In the genomic region with DNA sequence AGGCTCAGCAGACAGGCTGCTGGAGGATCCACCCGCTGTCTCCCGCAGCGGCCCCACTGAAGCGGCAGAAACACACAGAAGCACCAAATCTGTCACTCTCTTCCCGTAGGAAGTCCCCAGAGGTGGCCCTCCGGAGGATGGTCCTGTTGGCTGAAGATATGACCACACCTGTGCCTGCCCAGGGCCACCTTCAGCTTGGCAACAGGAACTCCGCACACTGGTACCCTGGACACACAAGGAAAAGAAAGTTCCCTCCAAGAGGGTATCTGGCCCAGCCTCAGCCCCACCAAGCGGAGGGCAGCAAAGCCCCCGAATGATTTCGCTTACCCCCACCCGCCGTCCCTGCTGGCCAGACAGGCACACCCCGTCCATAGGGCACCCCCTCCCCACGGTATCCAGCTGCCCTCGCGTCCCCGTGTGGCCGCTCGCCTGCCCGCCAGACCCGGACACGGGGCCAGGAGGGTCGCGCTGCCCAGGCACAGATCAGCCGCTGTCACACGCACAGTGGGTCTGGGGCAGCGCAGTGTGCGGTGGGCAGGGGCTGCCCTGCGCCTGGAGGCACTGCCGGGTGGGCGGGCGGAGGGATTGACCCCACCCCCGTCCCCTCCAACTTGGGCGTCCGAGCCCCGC, we compare ENCODE assay signal across 8 cellular contexts. TPM values are rescaled to one million over a fixed set of nuclear protein-coding genes. Genes with fewer than 3 reads are reported as not detected.
DNase-seq lines count a peak whose midpoint lies in the region; ATAC-seq, FAIRE-seq and TF ChIP-seq lines count a peak whose summit lies in the region.

No MANE protein-coding gene starts in this region.

- POLR2A ChIA-PET in CD4-positive, alpha-beta T cell (lab: Charles Lee), result interaction anchor here (0.6 to 3.1 kb wide), 10 partner anchors 8 to 361 kb away, joined by 3 to 21 read pairs (median 7); a partner anchor contains a TSS

- H3K4me3 Mint-ChIP-seq in CD4-positive, alpha-beta T cell, result peak overlapping the region; percentile 83
- H3K4me3 Mint-ChIP-seq in memory B cell, result peak overlapping the region; percentile 79

- peaks cover 0 to 7% of the 10 kb centered on the region in 2 donors for H3K4me1 ChIP-seq in breast epithelium

- DNase-seq in CD4-positive, alpha-beta T cell, result no peak
- DNase-seq in breast epithelium (ENCODE audit: low spot score in 2 of 2) (no peak), memory B cell (ENCODE audit: low spot score in 2 of 2) (no peak), GM12892 (ENCODE audit: insufficient read length) (no peak), NCI-H69 (lab: John Stamatoyannopoulos, UW) (no peak), NCI-H187 (lab: John Stamatoyannopoulos, UW) (no peak)
- no peak for DNase-seq in stimulated activated CD4-positive, alpha-beta T cell treated with anti-CD3 and anti-CD28 coated beads, Interleukin-2, amount 100 ng/mL, for 48 hours

- FAIRE-seq in GM12892 (lab: Jason Lieb, UNC), result no peak

- ATAC-seq in CD4-positive, alpha-beta T cell (ENCODE audit: poor library complexity), result peak; percentile 0
- ATAC-seq in HG03460 (IDR thresholded peaks at IDR 0.05; ENCODE audit: unreplicated experiment) (peak; percentile 2), memory B cell (ENCODE audit: low read depth) (no peak)

- no peak for TF ChIP-seq CTCF in CD4-positive, alpha-beta T cell (IDR thresholded peaks at IDR 0.05)
- no peak for TF ChIP-seq CTCF in breast epithelium (IDR thresholded peaks at IDR 0.05)

- H3K36me3 Mint-ChIP-seq in CD4-positive, alpha-beta T cell (ENCODE audit: low read depth), result peaks cover 4% of the 10 kb centered on the region
- H3K36me3 Mint-ChIP-seq in memory B cell, result peaks cover 2% of the 10 kb centered on the region

- H3K27me3 ChIP-seq in CD4-positive, alpha-beta T cell (ENCODE audit: control insufficient read depth, insufficient read depth, low read length), result no peaks in the 10 kb centered on the region
- H3K27me3 ChIP-seq in breast epithelium, result no peaks in the 10 kb centered on the region

- H3K9me3 Mint-ChIP-seq in CD4-positive, alpha-beta T cell, result no peaks in the 10 kb centered on the region
- H3K9me3 Mint-ChIP-seq in memory B cell, result no peaks in the 10 kb centered on the region

- no peaks in the 10 kb centered on the region for H3K27me3 Mint-ChIP-seq in CD4-positive, alpha-beta T cell
- H3K27me3 Mint-ChIP-seq in memory B cell, result no peaks in the 10 kb centered on the region

- H3K27ac ChIP-seq in CD4-positive, alpha-beta T cell (ENCODE audit: low read depth, low read length), result no peak overlapping the region
- peak overlapping the region; percentile 78 to 82 for H3K27ac ChIP-seq in breast epithelium

- peak overlapping the region; percentile 75 for H3K27ac Mint-ChIP-seq in CD4-positive, alpha-beta T cell
- H3K27ac Mint-ChIP-seq in memory B cell, result no peak overlapping the region

- peaks cover 4% of the 10 kb centered on the region for H3K4me1 Mint-ChIP-seq in CD4-positive, alpha-beta T cell (ENCODE audit: low read depth)
- peaks cover 3% of the 10 kb centered on the region for H3K4me1 Mint-ChIP-seq in memory B cell

- TF ChIP-seq POLR2A in breast epithelium (IDR thresholded peaks at IDR 0.05) (no peak), GM12892 (IDR thresholded peaks at IDR 0.05; ENCODE audit: low read depth, low read length) (no peak)

- no peaks in the 10 kb centered on the region for H3K36me3 ChIP-seq in breast epithelium

- CTCF ChIA-PET in CD4-positive, alpha-beta T cell (lab: Charles Lee), result interaction anchor here (1.0 to 2.6 kb wide), 3 partner anchors 12 to 13 kb away, joined by 3 to 9 read pairs (median 7); no protein-coding TSS in a partner anchor

- no peaks in the 10 kb centered on the region for H3K9me3 ChIP-seq in CD4-positive, alpha-beta T cell (ENCODE audit: control insufficient read depth, low read length)
- no peaks in the 10 kb centered on the region for H3K9me3 ChIP-seq in breast epithelium

- peak overlapping the region; percentile 53 to 79 (median 65) for H3K4me3 ChIP-seq in breast epithelium

- intact Hi-C loops in CD4-positive, alpha-beta T cell (cut with DNase I, micrococcal nuclease), result loop anchor here (1.0 to 10.0 kb wide), 4 partner anchors 7 to 127 kb away; a partner anchor contains a TSS
- intact Hi-C loops in breast epithelium (cut with DNase I; ENCODE audit: low total_unique reads), result loop anchor here (10.0 kb wide), 1 partner anchor 207 kb away; a partner anchor contains a TSS

RNA-seq across cellular contexts. Expression of a gene that starts 7.0 kb away (rescaled TPM):
- 10 to 100 TPM; 14.1 to 15.7 TPM for total RNA-seq in CD4-positive, alpha-beta T cell
- 10 to 100 TPM in 2 of 3 donors, 1 to 10 TPM in 1; 7.5 to 58.5 (median 33.1) TPM for total RNA-seq in breast epithelium
- polyA plus RNA-seq in GM12892 (2012; ENCODE audit: missing spikeins), result 7.8 TPM

RNA-seq across cellular contexts. Expression of a gene that starts 7.2 kb away (rescaled TPM):
- total RNA-seq in CD4-positive, alpha-beta T cell, result 10 to 100 TPM in 1 of 2 experiments, 1 to 10 TPM in 1; 8.2 to 10.3 TPM
- total RNA-seq in breast epithelium, result 1 to 10 TPM; 2.6 to 6.1 (median 5.2) TPM
- 0.47 TPM for polyA plus RNA-seq in GM12892 (2012; ENCODE audit: missing spikeins)

RNA-seq across cellular contexts. Expression of a gene that starts 8.5 kb away (rescaled TPM):
- total RNA-seq in CD4-positive, alpha-beta T cell, result 10 to 100 TPM; 37.1 to 37.6 TPM
- total RNA-seq in breast epithelium, result 10 to 100 TPM; 18.6 to 22.1 (median 21.3) TPM
- 6.1 TPM for polyA plus RNA-seq in GM12892 (2012; ENCODE audit: missing spikeins)

RNA-seq across cellular contexts. Expression of a gene that starts 30.4 kb away (rescaled TPM):
- total RNA-seq in CD4-positive, alpha-beta T cell, result 1 to 10 TPM; 2.4 TPM
- 1 to 10 TPM in 2 of 3 donors, under 1 TPM in 1; 0.16 to 1.6 (median 1.3) TPM for total RNA-seq in breast epithelium
- polyA plus RNA-seq in GM12892 (2012; ENCODE audit: missing spikeins), result 0.30 TPM

RNA-seq across cellular contexts. Expression of a gene that starts 32.4 kb away (rescaled TPM):
- 10 to 100 TPM; 23.7 to 23.9 TPM for total RNA-seq in CD4-positive, alpha-beta T cell
- total RNA-seq in breast epithelium, result 10 to 100 TPM; 33.2 to 50.1 (median 33.4) TPM
- polyA plus RNA-seq in GM12892 (2012; ENCODE audit: missing spikeins), result 28.5 TPM
